Comparison of ENCODE assay signal across 18 cellular contexts in the genomic region with DNA sequence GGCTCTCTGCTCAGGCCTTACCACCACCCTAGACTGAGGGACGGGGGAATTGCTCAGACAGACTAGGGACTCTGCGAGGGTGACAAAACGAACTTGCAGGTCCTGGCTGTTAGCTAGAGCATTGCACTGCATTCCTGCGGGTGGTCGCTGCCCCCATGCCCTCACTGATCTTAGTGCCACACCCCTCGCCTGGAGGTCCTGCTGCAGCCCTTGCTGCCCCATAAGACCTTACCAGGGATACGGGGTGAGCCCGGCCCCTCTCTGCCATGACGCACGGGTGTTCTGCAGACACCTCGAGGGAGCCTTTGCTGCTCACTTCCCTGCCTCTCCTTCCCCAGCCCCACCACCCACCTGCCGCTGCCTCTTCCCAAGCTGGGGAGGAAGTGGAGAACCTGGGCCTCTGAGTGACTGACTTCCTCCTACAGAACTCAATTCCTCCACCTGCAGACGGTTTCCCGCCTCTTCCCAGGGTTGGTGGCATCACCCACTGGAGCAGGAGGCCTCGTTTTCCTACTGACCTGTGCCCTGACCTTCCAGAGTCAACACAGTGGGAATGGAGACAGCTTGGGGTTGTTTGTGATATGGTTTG.
"Had no signal": no experiment of that assay in that cellular context is flagged by ENCODE, and none has a peak within 500 bp of the region (broad histone marks: within the 10 kb centered on the region; RNA-seq: fewer than 3 reads in every experiment).

No MANE protein-coding gene starts in this region.

- ATAC-seq: activated CD4-positive, alpha-beta T cell treated with anti-CD3 and anti-CD28 coated beads for 36 hours; left colon; T-cell had no signal

- H3K27ac Mint-ChIP-seq: activated B cell treated with CpG ODN at 0.5 μM for 24 hours; activated CD4-positive, alpha-beta memory T cell treated with anti-CD3 and anti-CD28 coated beads for 36 hours; activated CD4-positive, alpha-beta T cell treated with anti-CD3 and anti-CD28 coated beads for 36 hours; activated T-helper 1 cell treated with anti-CD3 and anti-CD28 coated beads, Interleukin-12 subunit alpha, Interleukin-12 subunit beta, Interleukin-2, Interleukin-4 antibody, amounts not matched to agents 30 ng/mL and 10 ng/mL and 1 ng/mL, durations not matched to agents 14 hours and 24 hours and 36 hours; memory B cell; nephron; T-cell had no signal

- H3K36me3 Mint-ChIP-seq: activated naive CD8-positive, alpha-beta T cell; T-cell had no signal

- H3K27me3 Mint-ChIP-seq: activated B cell treated with CpG ODN at 0.5 μM for 24 hours; activated CD4-positive, alpha-beta memory T cell treated with anti-CD3 and anti-CD28 coated beads for 36 hours; activated CD4-positive, alpha-beta T cell treated with anti-CD3 and anti-CD28 coated beads for 36 hours; activated naive CD8-positive, alpha-beta T cell; memory B cell; T-cell had no signal

- H3K9me3 Mint-ChIP-seq: memory B cell had no signal

- H3K4me3 Mint-ChIP-seq: activated B cell treated with CpG ODN at 0.5 μM for 24 hours; activated CD4-positive, alpha-beta memory T cell treated with anti-CD3 and anti-CD28 coated beads for 36 hours; activated CD4-positive, alpha-beta T cell treated with anti-CD3 and anti-CD28 coated beads for 36 hours; activated naive CD8-positive, alpha-beta T cell; activated T-helper 1 cell treated with anti-CD3 and anti-CD28 coated beads, Interleukin-12 subunit alpha, Interleukin-12 subunit beta, Interleukin-2, Interleukin-4 antibody, amounts not matched to agents 30 ng/mL and 10 ng/mL and 1 ng/mL, durations not matched to agents 14 hours and 24 hours and 36 hours; memory B cell; nephron; T-cell had no signal

- DNase-seq: activated B cell treated with CpG ODN at 0.5 μM for 24 hours; activated CD4-positive, alpha-beta memory T cell treated with anti-CD3 and anti-CD28 coated beads for 36 hours; activated CD4-positive, alpha-beta T cell treated with anti-CD3 and anti-CD28 coated beads for 36 hours; activated T-cell treated with anti-CD3 and anti-CD28 coated beads for 4 hours; central memory CD4-positive, alpha-beta T cell; dorsolateral prefrontal cortex; esophagus squamous epithelium; left colon; occipital lobe; stimulated activated CD4-positive, alpha-beta T cell treated with anti-CD3 and anti-CD28 coated beads, Interleukin-4, amount 100 ng/mL, for 4 hours; T-cell; T1000; transverse colon; uterus had no signal
